Comparison of ENCODE assay signal across 10 cellular contexts in the genomic region with DNA sequence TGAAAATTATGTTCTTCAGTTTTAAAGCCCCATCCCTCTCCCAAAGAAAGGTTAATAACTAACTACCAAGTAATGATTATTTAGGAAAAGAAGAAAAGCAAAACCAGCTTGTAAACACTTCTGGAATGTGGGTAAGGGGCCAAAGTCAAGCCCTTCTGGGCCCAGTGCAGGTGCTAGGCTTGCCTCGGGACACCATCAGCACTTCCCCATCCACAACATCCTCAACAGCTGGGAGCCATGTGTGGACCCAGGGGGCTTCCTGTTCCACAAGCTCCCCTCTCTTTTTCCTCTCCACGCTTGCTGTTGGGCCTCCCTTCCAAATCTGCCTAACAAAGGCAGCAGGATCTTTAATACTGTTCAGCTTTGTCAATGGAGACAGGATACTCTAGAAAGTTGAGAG. TPM values are rescaled to one million over a fixed set of nuclear protein-coding genes. Genes with fewer than 3 reads are reported as not detected.
A peak's percentile ranks its signal among the peaks of the same experiment; 100 is the strongest.
DNase-seq lines count a peak whose midpoint lies in the region; ATAC-seq, FAIRE-seq and TF ChIP-seq lines count a peak whose summit lies in the region.
"Not testable (repeated sequence)": the region's sequence is repeated elsewhere in the genome, so short reads cannot be mapped to it uniquely, and the experiment has no call there.
"Had no signal": no experiment of that assay in that cellular context is flagged by ENCODE, and none has a peak within 500 bp of the region (broad histone marks: within the 10 kb centered on the region; RNA-seq: fewer than 3 reads in every experiment).

No MANE protein-coding gene starts in this region.

- not testable (repeated sequence) for H4K91ac ChIP-seq in H9 (ENCODE audit: insufficient read length, low read depth, low read length)

- not testable (repeated sequence) for H3K9me2 ChIP-seq in Loucy (replicated peaks; ENCODE audit: low read depth, low read length)

- not testable (repeated sequence) for TF ChIP-seq CTCF in H9 (conservative IDR thresholded peaks at IDR 0.05); Loucy (conservative IDR thresholded peaks at IDR 0.05; ENCODE audit: low read length); HepG2 (CRISPR knock-in tag; IDR thresholded peaks at IDR 0.05); neural progenitor cell (IDR thresholded peaks at IDR 0.05)

- H4K5ac ChIP-seq in H9 (ENCODE audit: insufficient read length, low read depth, low read length): not testable (repeated sequence)

- DNase-seq in H9: peak; percentile 69
- peak; percentile 15 for DNase-seq in activated CD8-positive, alpha-beta memory T cell treated with anti-CD3 and anti-CD28 coated beads for 24 hours
- DNase-seq in iPS DF 19.7 (ENCODE audit: low read depth, low spot score): peak; percentile 45
- DNase-seq in HepG2 (ENCODE audit: low spot score); neural progenitor cell (ENCODE audit: low spot score): not testable (repeated sequence)
- DNase-seq in sciatic nerve (ENCODE audit: low spot score): peak; percentile 41

- TF ChIP-seq RAD21 in HepG2 (CRISPR knock-in tag; IDR thresholded peaks at IDR 0.05): not testable (repeated sequence)

- H3K27me3 ChIP-seq in BLaER1 treated with 17β-estradiol and CSF1 and Interleukin-3, amounts not matched to agents 10 nM and 100 nM; H9 (ENCODE audit: insufficient read depth, low read length); Loucy (ENCODE audit: insufficient read depth, low read length, poor library complexity, severe bottlenecking); HepG2 (ENCODE audit: control insufficient read depth in 1 of 2, insufficient read depth in 2 of 2, low read length in 2 of 2); neural progenitor cell: not testable (repeated sequence)

- not testable (repeated sequence) for H3K56ac ChIP-seq in H9 (ENCODE audit: insufficient read length, low read depth, low read length)

- TF ChIP-seq EP300 in HepG2 (IDR thresholded peaks at IDR 0.05; ENCODE audit: low read depth in 2 of 2, low read length in 2 of 2); HepG2 (CRISPR knock-in tag; IDR thresholded peaks at IDR 0.05; ENCODE audit: borderline replicate concordance): not testable (repeated sequence)

- H3K4me2 ChIP-seq in BLaER1 treated with 17β-estradiol and CSF1 and Interleukin-3, amounts not matched to agents 10 nM and 100 nM: peak overlapping the region in 10 of 11 experiments; percentile 15 to 62 (median 49); a peak in 16 of 22 replicates
- not testable (repeated sequence) for H3K4me2 ChIP-seq in H9 (ENCODE audit: insufficient read depth, insufficient read length, low read length); Loucy (ENCODE audit: low read depth, low read length, poor library complexity, severe bottlenecking); neural progenitor cell
- peak overlapping the region; percentile 58 for H3K4me2 ChIP-seq in HepG2 (ENCODE audit: low read depth, low read length)

- not testable (repeated sequence) for H3K9me3 Mint-ChIP-seq in H9, neural progenitor cell

- not testable (repeated sequence) for H3K4me3 Mint-ChIP-seq in H9, neural progenitor cell

- intact Hi-C loops in HepG2 (cut with micrococcal nuclease; ENCODE audit: unreplicated experiment); sciatic nerve (cut with DNase I): not testable (repeated sequence)

- ATAC-seq in HepG2, sciatic nerve: not testable (repeated sequence)

- CTCF ChIA-PET in HepG2 (lab: Yijun Ruan, JAX; ENCODE audit: low intra/inter-chr PET ratio, low total read pairs): not testable (repeated sequence)

- H3K79me2 ChIP-seq in H9 (ENCODE audit: insufficient read depth, low read length); Loucy (ENCODE audit: insufficient read depth, low read length); HepG2 (ENCODE audit: insufficient read depth, low read length); neural progenitor cell (ENCODE audit: low read depth): not testable (repeated sequence)

- not testable (repeated sequence) for H2BK5ac ChIP-seq in H9 (ENCODE audit: insufficient read length, low read length)

- not testable (repeated sequence) for H3K27me3 Mint-ChIP-seq in H9 (ENCODE audit: low read depth); neural progenitor cell (ENCODE audit: insufficient read depth, low read depth)

- not testable (repeated sequence) for H2BK20ac ChIP-seq in H9 (ENCODE audit: low read depth, low read length, poor library complexity, severe bottlenecking)

- not testable (repeated sequence) for H3K4me3 ChIP-seq in BLaER1 treated with 17β-estradiol and CSF1 and Interleukin-3, amounts not matched to agents 10 nM and 100 nM; Loucy (ENCODE audit: low read length, poor library complexity, severe bottlenecking); HepG2 (replicated peaks in 1 of 3; ENCODE audit: insufficient read depth in 1 of 3, low read depth in 2 of 3, low read length in 3 of 3); neural progenitor cell

- H3K27ac ChIP-seq in BLaER1 treated with 17β-estradiol and CSF1 and Interleukin-3, amounts not matched to agents 10 nM and 100 nM; neural progenitor cell: not testable (repeated sequence)
- H3K27ac ChIP-seq in H9 (ENCODE audit: insufficient read length, low read depth, low read length) (peak overlapping the region; percentile 32), HepG2 (ENCODE audit: extremely low read length, insufficient read depth, low read length) (peak overlapping the region; percentile 50)

- H4K20me1 ChIP-seq in BLaER1 treated with 17β-estradiol and CSF1 and Interleukin-3, amounts not matched to agents 10 nM and 100 nM; H9 (ENCODE audit: control insufficient read depth, insufficient read depth, insufficient read length); Loucy (ENCODE audit: insufficient read depth, low read length, poor library complexity, severe bottlenecking); HepG2 (ENCODE audit: insufficient read depth, low read length); neural progenitor cell (ENCODE audit: low read depth): not testable (repeated sequence)

- in situ Hi-C loops in HepG2 (cut with HindIII; ENCODE audit: extremely low pct_ligation_motif_present, low pct_unique_long_range_greater_than_20kb): loop anchor here (25.0 kb wide), 1 partner anchor 534 kb away; no protein-coding TSS in a partner anchor

- not testable (repeated sequence) for BruUV-seq in HepG2 (replicated peaks; lab: Mats Ljungman, UMichigan)

- H2BK120ac ChIP-seq in H9 (ENCODE audit: low read depth, low read length, poor library complexity, severe bottlenecking): not testable (repeated sequence)

- H3K4me1 Mint-ChIP-seq in H9 (peaks cover 28 to 30% of the 10 kb centered on the region in 2 experiments), neural progenitor cell (peaks cover 11% of the 10 kb centered on the region)

- not testable (repeated sequence) for H4K8ac ChIP-seq in H9 (replicated peaks; ENCODE audit: insufficient read length, low read depth, low read length)

- not testable (repeated sequence) for H3K36me3 ChIP-seq in BLaER1 treated with 17β-estradiol and CSF1 and Interleukin-3, amounts not matched to agents 10 nM and 100 nM; Loucy (ENCODE audit: insufficient read depth, low read length); HepG2 (replicated peaks in 1 of 2; ENCODE audit: control insufficient read depth in 1 of 2, insufficient read depth in 2 of 2, low read length in 2 of 2); neural progenitor cell

- TF ChIP-seq POLR2A in HepG2 (IDR thresholded peaks at IDR 0.05; ENCODE audit: insufficient read depth in 1 of 2, low read depth in 2 of 2, low read length in 2 of 2): not testable (repeated sequence)

- H3T11ph ChIP-seq in H9 (ENCODE audit: low read length): not testable (repeated sequence)

- H3F3A ChIP-seq in Loucy (ENCODE audit: low read depth); neural progenitor cell (ENCODE audit: low read depth): not testable (repeated sequence)

- H3K18ac ChIP-seq in H9 (ENCODE audit: insufficient read length, low read depth, low read length): not testable (repeated sequence)

- not testable (repeated sequence) for H3K14ac ChIP-seq in H9 (ENCODE audit: insufficient read depth, low read length)

- not testable (repeated sequence) for H2BK12ac ChIP-seq in H9 (ENCODE audit: insufficient read length, low read depth, low read length)

- H3K23ac ChIP-seq in H9 (ENCODE audit: insufficient read length, low read depth, low read length): not testable (repeated sequence)

- not testable (repeated sequence) for H3K79me1 ChIP-seq in H9 (ENCODE audit: insufficient read depth, low read depth, low read length, poor library complexity, severe bottlenecking)

- not testable (repeated sequence) for H2AK5ac ChIP-seq in H9 (ENCODE audit: insufficient read length, low read length)

- not testable (repeated sequence) for H2BK15ac ChIP-seq in H9 (ENCODE audit: low read depth, low read length)

- H3K4ac ChIP-seq in H9 (ENCODE audit: low read depth, low read length): not testable (repeated sequence)

- H2AFZ ChIP-seq in H9 (ENCODE audit: low read length); HepG2 (ENCODE audit: low read length): not testable (repeated sequence)
- 0 out of 2 replicates have a peak overlapping the region, but pooled peaks have one; percentile 27 for H2AFZ ChIP-seq in Loucy (ENCODE audit: low read length)
- H2AFZ ChIP-seq in neural progenitor cell (replicated peaks): peak overlapping the region; percentile 28

- not testable (repeated sequence) for H3K36me3 Mint-ChIP-seq in H9 (ENCODE audit: insufficient read depth in 1 of 3, low read depth in 3 of 3); neural progenitor cell

- H3K9ac ChIP-seq in BLaER1 treated with 17β-estradiol and CSF1 and Interleukin-3, amounts not matched to agents 10 nM and 100 nM; H9 (ENCODE audit: extremely low read depth, insufficient read length, low read length); Loucy (ENCODE audit: low read depth, low read length, poor library complexity, severe bottlenecking); HepG2 (ENCODE audit: insufficient read depth, low read depth, low read length); neural progenitor cell: not testable (repeated sequence)

- H3K9me3 ChIP-seq in BLaER1 treated with 17β-estradiol and CSF1 and Interleukin-3, amounts not matched to agents 10 nM and 100 nM (replicated peaks in 1 of 11); H9 (ENCODE audit: control insufficient read depth, low read depth, low read length); Loucy (ENCODE audit: insufficient read depth, low read depth, low read length); HepG2 (ENCODE audit: low read length); neural progenitor cell (ENCODE audit: low read depth): not testable (repeated sequence)

- peak overlapping the region in 1 of 3 experiments; percentile 87; a peak in 1 of 7 replicates for H3K27ac Mint-ChIP-seq in H9
- H3K27ac Mint-ChIP-seq in neural progenitor cell: not testable (repeated sequence)

- not testable (repeated sequence) for H3K23me2 ChIP-seq in H9 (ENCODE audit: insufficient read length, low read depth, low read length, poor library complexity, severe bottlenecking)

- POLR2A ChIA-PET in HepG2 (lab: Yijun Ruan, JAX): interaction anchor here (1.3 kb wide), 1 partner anchor 9 kb away, joined by 3 read pairs; no protein-coding TSS in a partner anchor

- not testable (repeated sequence) for FAIRE-seq in HepG2 (lab: Jason Lieb, UNC)

- peaks cover 8 to 17% (median 13%) of the 10 kb centered on the region in 10 experiments for H3K4me1 ChIP-seq in BLaER1 treated with 17β-estradiol and CSF1 and Interleukin-3, amounts not matched to agents 10 nM and 100 nM
- H3K4me1 ChIP-seq in H9 (ENCODE audit: insufficient read depth, low read length); Loucy (ENCODE audit: insufficient read depth, low read length, poor library complexity, severe bottlenecking); neural progenitor cell: not testable (repeated sequence)
- H3K4me1 ChIP-seq in HepG2 (ENCODE audit: insufficient read depth, low read length): peaks cover 78% of the 10 kb centered on the region

- no CpG with 5 or more reads among the region's 2 CpGs for WGBS in H9 (ENCODE audit: extremely low coverage, insufficient read length, low lambda C conversion rate)
- 0% methylated on average over 1 of the region's 2 CpGs for WGBS in HepG2 (ENCODE audit: low lambda C conversion rate)

RNA-seq across cellular contexts. Expression of gene CSPG4, which starts 58.4 kb away (rescaled TPM):
- 2.0 and 2.1 TPM in 2 replicates for total RNA-seq in H9 (2021)
- total RNA-seq in HepG2 (2016; rRNA removed; fragmentation: Illumina TruSeq; extraction: Trizol): 0.03 and 0.04 TPM in 2 replicates
- total RNA-seq in HepG2 (2016; cell fraction: cytosol; rRNA removed; fragmentation: Illumina TruSeq; extraction: Trizol; ENCODE audit: low read depth): not detected in 2 replicates
- total RNA-seq in HepG2 (2016; cell fraction: insoluble cytoplasmic fraction; rRNA removed; fragmentation: Illumina TruSeq; extraction: Trizol): 0.01 and 0.02 TPM in 2 replicates
- total RNA-seq in HepG2 (2016; cell fraction: membrane; rRNA removed; fragmentation: Illumina TruSeq; extraction: Trizol): not detected in 2 replicates
- 0.06 and 0.09 TPM in 2 replicates for total RNA-seq in HepG2 (2016; cell fraction: nucleus; rRNA removed; fragmentation: Illumina TruSeq; extraction: Trizol)
- 0.01 and 0.03 TPM in 2 replicates for polyA plus RNA-seq in HepG2 (2011; rRNA removed)
- 0.01 TPM in 2 replicates for polyA plus RNA-seq in HepG2 (2011; cell fraction: cytosol; rRNA removed)
- polyA plus RNA-seq in HepG2 (2011; cell fraction: nucleus; rRNA removed): 0.14 and 0.19 TPM in 2 replicates
- polyA plus RNA-seq in HepG2 (2012): 0.03 and 0.04 TPM in 2 replicates
- not detected in 2 replicates for polyA plus RNA-seq in HepG2 (2016; cell fraction: cytosol; fragmentation: Illumina TruSeq; extraction: Trizol; ENCODE audit: low read depth)
- not detected in 2 replicates for polyA plus RNA-seq in HepG2 (2016; cell fraction: insoluble cytoplasmic fraction; fragmentation: Illumina TruSeq; extraction: Trizol; ENCODE audit: low read depth)
- polyA plus RNA-seq in HepG2 (2016; cell fraction: membrane; fragmentation: Illumina TruSeq; extraction: Trizol; ENCODE audit: low read depth): not detected in 2 replicates
- not detected in 2 replicates for polyA plus RNA-seq in HepG2 (2016; cell fraction: nucleus; fragmentation: Illumina TruSeq; extraction: Trizol; ENCODE audit: insufficient read depth, low read depth)
- polyA minus RNA-seq in HepG2 (2011; rRNA and poly(A)+ RNA removed; ENCODE audit: low replicate concordance): 0.08 and 24.5 TPM in 2 replicates
- polyA minus RNA-seq in HepG2 (2011; cell fraction: cytosol; rRNA and poly(A)+ RNA removed): 0.18 TPM in 1 of 2 replicates, not detected in the other
- polyA minus RNA-seq in HepG2 (2011; cell fraction: nucleus; rRNA and poly(A)+ RNA removed): 0.12 and 0.13 TPM in 2 replicates
- total RNA-seq in neural progenitor cell (ENCODE audit: low replicate concordance): 0.07 and 0.37 TPM in 2 replicates
- total RNA-seq in sciatic nerve: 57.5 TPM
- total RNA-seq: CD8-positive, alpha-beta T cell had no signal
- polyA plus RNA-seq: CD14-positive monocyte had no signal

Comparison
In these comparisons a context has a peak if more than half of its experiments do, and no peak if none do; other contexts are left out.
1. RNA of gene CSPG4, which starts 58.4 kb away (total RNA-seq): 57.5 TPM in sciatic nerve (single experiment); 2.0 to 2.1 TPM in H9, 0.07 to 0.37 TPM in neural progenitor cell and 0.01 to 0.09 TPM in HepG2; every median in the first group is over 10 times any median in the second.